Comparison of ENCODE assay signal across 1 cellular context in the genomic region with DNA sequence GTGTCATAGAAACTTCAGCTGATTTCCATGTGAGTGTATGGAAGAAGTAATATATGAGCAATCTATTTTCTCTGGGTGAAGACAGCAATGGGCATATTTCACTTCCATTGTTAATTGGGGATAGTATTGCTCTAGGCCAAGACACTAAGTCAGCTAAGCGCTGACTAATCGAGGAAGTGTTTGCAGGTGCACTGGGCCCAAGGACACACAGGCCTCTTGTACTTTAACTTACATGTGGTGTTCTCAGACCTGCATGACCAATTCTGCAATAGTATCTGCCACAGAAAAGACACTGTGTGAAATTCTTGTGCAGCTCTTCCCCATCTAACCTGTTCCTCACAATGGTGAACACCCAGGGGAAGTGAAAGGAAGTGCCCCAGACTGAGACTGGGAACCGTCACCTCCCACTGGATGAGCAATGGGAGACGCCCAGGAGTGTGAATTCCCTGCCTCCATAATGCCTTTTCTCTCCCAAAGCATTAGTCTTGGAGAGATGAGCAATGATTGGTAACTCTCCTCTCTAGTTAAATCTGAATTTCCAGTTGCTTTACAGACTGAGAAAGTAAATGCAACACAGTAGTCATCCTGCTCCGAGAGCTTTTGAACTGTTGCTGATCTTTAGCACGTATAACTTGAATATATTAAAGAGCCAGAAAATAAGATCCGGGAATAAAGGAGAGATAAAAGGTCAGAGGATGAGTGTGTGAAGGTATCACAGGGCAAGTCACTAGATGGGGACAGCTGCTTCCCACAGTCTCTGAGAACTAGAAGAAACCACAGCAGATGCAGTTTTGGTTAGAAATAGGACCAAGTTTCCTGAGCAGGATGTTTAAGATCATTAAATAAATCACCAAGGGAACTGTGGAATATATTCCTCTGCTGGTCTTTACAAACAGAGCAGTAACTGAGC.
TF ChIP-seq lines count a peak whose summit lies in the region.

No MANE protein-coding gene starts in this region.

TF ChIP-seq in WTC11, 78 proteins besides CTCF, POLR2A, EP300 and RAD21 (continued from another document):
- TF ChIP-seq, protein P1, sequence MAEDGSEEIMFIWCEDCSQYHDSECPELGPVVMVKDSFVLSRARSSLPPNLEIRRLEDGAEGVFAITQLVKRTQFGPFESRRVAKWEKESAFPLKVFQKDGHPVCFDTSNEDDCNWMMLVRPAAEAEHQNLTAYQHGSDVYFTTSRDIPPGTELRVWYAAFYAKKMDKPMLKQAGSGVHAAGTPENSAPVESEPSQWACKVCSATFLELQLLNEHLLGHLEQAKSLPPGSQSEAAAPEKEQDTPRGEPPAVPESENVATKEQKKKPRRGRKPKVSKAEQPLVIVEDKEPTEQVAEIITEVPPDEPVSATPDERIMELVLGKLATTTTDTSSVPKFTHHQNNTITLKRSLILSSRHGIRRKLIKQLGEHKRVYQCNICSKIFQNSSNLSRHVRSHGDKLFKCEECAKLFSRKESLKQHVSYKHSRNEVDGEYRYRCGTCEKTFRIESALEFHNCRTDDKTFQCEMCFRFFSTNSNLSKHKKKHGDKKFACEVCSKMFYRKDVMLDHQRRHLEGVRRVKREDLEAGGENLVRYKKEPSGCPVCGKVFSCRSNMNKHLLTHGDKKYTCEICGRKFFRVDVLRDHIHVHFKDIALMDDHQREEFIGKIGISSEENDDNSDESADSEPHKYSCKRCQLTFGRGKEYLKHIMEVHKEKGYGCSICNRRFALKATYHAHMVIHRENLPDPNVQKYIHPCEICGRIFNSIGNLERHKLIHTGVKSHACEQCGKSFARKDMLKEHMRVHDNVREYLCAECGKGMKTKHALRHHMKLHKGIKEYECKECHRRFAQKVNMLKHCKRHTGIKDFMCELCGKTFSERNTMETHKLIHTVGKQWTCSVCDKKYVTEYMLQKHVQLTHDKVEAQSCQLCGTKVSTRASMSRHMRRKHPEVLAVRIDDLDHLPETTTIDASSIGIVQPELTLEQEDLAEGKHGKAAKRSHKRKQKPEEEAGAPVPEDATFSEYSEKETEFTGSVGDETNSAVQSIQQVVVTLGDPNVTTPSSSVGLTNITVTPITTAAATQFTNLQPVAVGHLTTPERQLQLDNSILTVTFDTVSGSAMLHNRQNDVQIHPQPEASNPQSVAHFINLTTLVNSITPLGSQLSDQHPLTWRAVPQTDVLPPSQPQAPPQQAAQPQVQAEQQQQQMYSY (CRISPR knock-in tag; IDR thresholded peaks at IDR 0.05), result no peak
- TF ChIP-seq, protein P2, sequence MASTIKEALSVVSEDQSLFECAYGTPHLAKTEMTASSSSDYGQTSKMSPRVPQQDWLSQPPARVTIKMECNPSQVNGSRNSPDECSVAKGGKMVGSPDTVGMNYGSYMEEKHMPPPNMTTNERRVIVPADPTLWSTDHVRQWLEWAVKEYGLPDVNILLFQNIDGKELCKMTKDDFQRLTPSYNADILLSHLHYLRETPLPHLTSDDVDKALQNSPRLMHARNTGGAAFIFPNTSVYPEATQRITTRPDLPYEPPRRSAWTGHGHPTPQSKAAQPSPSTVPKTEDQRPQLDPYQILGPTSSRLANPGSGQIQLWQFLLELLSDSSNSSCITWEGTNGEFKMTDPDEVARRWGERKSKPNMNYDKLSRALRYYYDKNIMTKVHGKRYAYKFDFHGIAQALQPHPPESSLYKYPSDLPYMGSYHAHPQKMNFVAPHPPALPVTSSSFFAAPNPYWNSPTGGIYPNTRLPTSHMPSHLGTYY (CRISPR knock-in tag; IDR thresholded peaks at IDR 0.05), result no peak
- TF ChIP-seq, protein P3, sequence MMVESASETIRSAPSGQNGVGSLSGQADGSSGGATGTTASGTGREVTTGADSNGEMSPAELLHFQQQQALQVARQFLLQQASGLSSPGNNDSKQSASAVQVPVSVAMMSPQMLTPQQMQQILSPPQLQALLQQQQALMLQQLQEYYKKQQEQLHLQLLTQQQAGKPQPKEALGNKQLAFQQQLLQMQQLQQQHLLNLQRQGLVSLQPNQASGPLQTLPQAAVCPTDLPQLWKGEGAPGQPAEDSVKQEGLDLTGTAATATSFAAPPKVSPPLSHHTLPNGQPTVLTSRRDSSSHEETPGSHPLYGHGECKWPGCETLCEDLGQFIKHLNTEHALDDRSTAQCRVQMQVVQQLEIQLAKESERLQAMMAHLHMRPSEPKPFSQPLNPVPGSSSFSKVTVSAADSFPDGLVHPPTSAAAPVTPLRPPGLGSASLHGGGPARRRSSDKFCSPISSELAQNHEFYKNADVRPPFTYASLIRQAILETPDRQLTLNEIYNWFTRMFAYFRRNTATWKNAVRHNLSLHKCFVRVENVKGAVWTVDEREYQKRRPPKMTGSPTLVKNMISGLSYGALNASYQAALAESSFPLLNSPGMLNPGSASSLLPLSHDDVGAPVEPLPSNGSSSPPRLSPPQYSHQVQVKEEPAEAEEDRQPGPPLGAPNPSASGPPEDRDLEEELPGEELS (CRISPR knock-in tag; IDR thresholded peaks at IDR 0.05), result no peak
- TF ChIP-seq SP1 (CRISPR knock-in tag; conservative IDR thresholded peaks at IDR 0.05) (no peak), EMX1 (CRISPR knock-in tag; IDR thresholded peaks at IDR 0.05) (no peak), FOXJ3 (CRISPR knock-in tag; IDR thresholded peaks at IDR 0.05; ENCODE audit: borderline replicate concordance) (no peak)
TF ChIP-seq in WTC11: peak in this region for 0.
